ENCODE assay signal across 8 cellular contexts in genomic region chr12:26317942-26318565, GRCh38.
DNase-seq lines count a peak whose midpoint lies in the region; ATAC-seq and TF ChIP-seq lines count a peak whose summit lies in the region.

No MANE protein-coding gene starts in this region.

- H3K4me1 ChIP-seq in body of pancreas = peaks cover 9% of the 10 kb centered on the region

- H3K4me3 ChIP-seq in retinal pigment epithelial cell (ENCODE audit: low read length) = no peak overlapping the region
- H3K4me3 ChIP-seq in body of pancreas = no peak overlapping the region

- no peaks in the 10 kb centered on the region for H3K27me3 ChIP-seq in body of pancreas

- H3K36me3 ChIP-seq in body of pancreas (replicated peaks in 1 of 2; ENCODE audit: insufficient read depth in 1 of 2, low read depth in 2 of 2) = no peaks in the 10 kb centered on the region

- peak; percentile 32 for ATAC-seq in GM19328 (IDR thresholded peaks at IDR 0.05; ENCODE audit: unreplicated experiment)
- peak; percentile 34 for ATAC-seq in HG03060 (IDR thresholded peaks at IDR 0.05; ENCODE audit: low read depth, unreplicated experiment)
- ATAC-seq in body of pancreas = no peak

- no peaks in the 10 kb centered on the region for H3K9me3 ChIP-seq in body of pancreas

- in situ Hi-C loops in KBM-7 (cut with MboI; ENCODE audit: low pct_unique_long_range_greater_than_20kb, low sequenced_read_pairs) = no loop called here

- TF ChIP-seq CTCF in retinal pigment epithelial cell (conservative IDR thresholded peaks at IDR 0.05; ENCODE audit: low read depth, low read length) (no peak), body of pancreas (IDR thresholded peaks at IDR 0.05) (no peak)

- intact Hi-C loops in body of pancreas (cut with DNase I) = no loop called here

- H3K27ac ChIP-seq in body of pancreas = peak overlapping the region in 1 of 4 donors; percentile 54

- no peak for TF ChIP-seq POLR2A in body of pancreas (IDR thresholded peaks at IDR 0.05)

- DNase-seq in amniotic epithelial cell (ENCODE audit: low read depth) (peak; percentile 91), retinal pigment epithelial cell (ENCODE audit: low read depth) (peak; percentile 75), KBM-7 (no peak), SIG-M5 (lab: John Stamatoyannopoulos, UW) (no peak), body of pancreas (no peak)
- DNase-seq in activated effector memory CD4-positive, alpha-beta T cell treated with anti-CD3 and anti-CD28 coated beads, Interleukin-2, amount 50 U/mL, for 16 hours = no peak

Comparison
In these comparisons a context has a peak if more than half of its experiments do, and no peak if none do; other contexts are left out.
1. DNase-seq: peak in amniotic epithelial cell (single experiment) and retinal pigment epithelial cell (single experiment); none in KBM-7 (single experiment), SIG-M5 (single experiment), activated effector memory CD4-positive, alpha-beta T cell treated with anti-CD3 and anti-CD28 coated beads, Interleukin-2, amount 50 U/mL, for 16 hours (single experiment) and body of pancreas (0 of 4).